8 cellular contexts compared by ENCODE assay signal in genomic region chr12:12720637-12721250, GRCh38. TPM values are rescaled to one million over a fixed set of nuclear protein-coding genes. Genes with fewer than 3 reads are reported as not detected.
DNase-seq lines count a peak whose midpoint lies in the region; ATAC-seq, FAIRE-seq and TF ChIP-seq lines count a peak whose summit lies in the region.

No MANE protein-coding gene starts in this region.

- no peak for ATAC-seq in A549
- ATAC-seq in HepG2, result no peak
- ATAC-seq in GM21717 (IDR thresholded peaks at IDR 0.05; ENCODE audit: unreplicated experiment), result no peak

- H3K36me3 ChIP-seq in HepG2 (replicated peaks in 1 of 2; ENCODE audit: control insufficient read depth in 1 of 2, insufficient read depth in 2 of 2, low read length in 2 of 2), result 0 out of 5 replicates have a peak, but pooled peaks cover 1 to 9% of the 10 kb centered on the region in 2 experiments

- H2AFZ ChIP-seq in HepG2 (ENCODE audit: low read length), result no peak overlapping the region

- peak overlapping the region; percentile 60; the same call in 1 of the 2 replicates for H3K9ac ChIP-seq in HepG2 (ENCODE audit: insufficient read depth, low read depth, low read length)

- peak in 1 of 2 experiments; percentile 62 for DNase-seq in A549 (ENCODE audit: low read depth in 1 of 2, low spot score in 1 of 2)
- DNase-seq in GM12892 (ENCODE audit: insufficient read length), result no peak
- DNase-seq in activated CD4-positive, alpha-beta memory T cell treated with anti-CD3 and anti-CD28 coated beads, Interleukin-2, amount 10 ng/mL, durations not matched to agents 7 days and 5 days, result peak; percentile 38
- DNase-seq in HepG2 (ENCODE audit: low spot score), result no peak
- DNase-seq in anterior cingulate cortex (lab: John Stamatoyannopoulos, UW), result no peak
- no peak for DNase-seq in NCI-H748 (lab: John Stamatoyannopoulos, UW; ENCODE audit: unreplicated experiment)
- no peak for DNase-seq in stimulated activated naive CD4-positive, alpha-beta T cell treated with Interleukin-2 at 50 U/mL for 16 hours (lab: John Stamatoyannopoulos, UW)

- no TSS peak for BruUV-seq in HepG2 (replicated peaks; lab: Mats Ljungman, UMichigan)

- POLR2A ChIA-PET in A549 (lab: Yijun Ruan, JAX), result no interaction called here
- POLR2A ChIA-PET in activated CD4-positive, alpha-beta memory T cell treated with anti-CD3 and anti-CD28 coated beads, Interleukin-2, amount 10 ng/mL, durations not matched to agents 7 days and 5 days (lab: Charles Lee), result interaction anchor here (0.6 to 20.9 kb wide), 18 partner anchors 6 to 736 kb away, joined by 3 to 886 read pairs (median 22); partner anchors contain the start of genes BORCS5, CDKN1B, DUSP16 and GPR19
- POLR2A ChIA-PET in HepG2 (lab: Yijun Ruan, JAX), result interaction anchor here (0.7 kb wide), 1 partner anchor 16 kb away, joined by 3 read pairs; no protein-coding TSS in a partner anchor

- H3K4me3 ChIP-seq in A549, result peak overlapping the region; percentile 87; the same call in 2 of the 3 replicates
- H3K4me3 ChIP-seq in HepG2 (replicated peaks in 1 of 3; ENCODE audit: insufficient read depth in 1 of 3, low read depth in 2 of 3, low read length in 3 of 3), result peak overlapping the region; percentile 29 to 96 (median 37); a peak in 4 of 6 replicates

- H3K4me2 ChIP-seq in A549, result peak overlapping the region; percentile 99
- peak overlapping the region; percentile 89 for H3K4me2 ChIP-seq in HepG2 (ENCODE audit: low read depth, low read length)

- CTCF ChIA-PET in A549 (lab: Yijun Ruan, JAX) (no interaction called here), HepG2 (lab: Yijun Ruan, JAX; ENCODE audit: low intra/inter-chr PET ratio, low total read pairs) (no interaction called here)
- CTCF ChIA-PET in activated CD4-positive, alpha-beta memory T cell treated with anti-CD3 and anti-CD28 coated beads, Interleukin-2, amount 10 ng/mL, durations not matched to agents 7 days and 5 days (lab: Charles Lee), result interaction anchor here (0.9 to 6.9 kb wide), 4 partner anchors 16 to 362 kb away, joined by 3 to 50 read pairs (median 5); no protein-coding TSS in a partner anchor

- 6% methylated on average over 6 of the region's 6 CpGs for WGBS in A549 (ENCODE audit: missing lambda C conversion rate)
- 34% methylated on average over 6 of the region's 6 CpGs for WGBS in HepG2 (ENCODE audit: low lambda C conversion rate)

- FAIRE-seq in A549 (lab: Jason Lieb, UNC) (no peak), GM12892 (lab: Jason Lieb, UNC) (peak; percentile 66), HepG2 (lab: Jason Lieb, UNC) (no peak)

- peak overlapping the region; percentile 97 for H3K4me3 Mint-ChIP-seq in activated CD4-positive, alpha-beta memory T cell treated with anti-CD3 and anti-CD28 coated beads, Interleukin-2, amount 10 ng/mL, durations not matched to agents 7 days and 5 days

- H3K36me3 Mint-ChIP-seq in activated CD4-positive, alpha-beta memory T cell treated with anti-CD3 and anti-CD28 coated beads, Interleukin-2, amount 10 ng/mL, durations not matched to agents 7 days and 5 days (ENCODE audit: low read depth), result peaks cover 80% of the 10 kb centered on the region

- H3K27ac ChIP-seq in A549 (peak overlapping the region; percentile 84 to 96), HepG2 (ENCODE audit: extremely low read length, insufficient read depth, low read length) (peak overlapping the region; percentile 39)

- peaks cover 72% of the 10 kb centered on the region for H3K79me2 ChIP-seq in HepG2 (ENCODE audit: insufficient read depth, low read length)

- peaks cover 37% of the 10 kb centered on the region for H3K4me1 ChIP-seq in A549
- H3K4me1 ChIP-seq in HepG2 (ENCODE audit: insufficient read depth, low read length), result peaks cover 39% of the 10 kb centered on the region

- TF ChIP-seq POLR2A in A549 (IDR thresholded peaks at IDR 0.05; ENCODE audit: low read length), result no peak
- TF ChIP-seq POLR2A in GM12892 (IDR thresholded peaks at IDR 0.05; ENCODE audit: low read depth, low read length), result no peak
- TF ChIP-seq POLR2A in HepG2 (IDR thresholded peaks at IDR 0.05; ENCODE audit: insufficient read depth in 1 of 2, low read depth in 2 of 2, low read length in 2 of 2), result no peak

- peaks cover 12% of the 10 kb centered on the region for H3K4me1 Mint-ChIP-seq in activated CD4-positive, alpha-beta memory T cell treated with anti-CD3 and anti-CD28 coated beads, Interleukin-2, amount 10 ng/mL, durations not matched to agents 7 days and 5 days

- H3K9me3 ChIP-seq in A549 (no peaks in the 10 kb centered on the region), HepG2 (ENCODE audit: low read length) (no peaks in the 10 kb centered on the region)

- in situ Hi-C loops in HepG2 (cut with HindIII; ENCODE audit: extremely low pct_ligation_motif_present, low pct_unique_long_range_greater_than_20kb), result loop anchor here (25.0 kb wide), 1 partner anchor 633 kb away; no protein-coding TSS in a partner anchor

- no peak for TF ChIP-seq RAD21 in A549 (conservative IDR thresholded peaks at IDR 0.05 in 1 of 2, IDR thresholded peaks at IDR 0.05 in 1 of 2)
- TF ChIP-seq RAD21 in HepG2 (CRISPR knock-in tag; IDR thresholded peaks at IDR 0.05), result no peak

- intact Hi-C loops in HepG2 (cut with micrococcal nuclease; ENCODE audit: unreplicated experiment), result no loop called here

- peak overlapping the region; percentile 99 for H3K27ac Mint-ChIP-seq in activated CD4-positive, alpha-beta memory T cell treated with anti-CD3 and anti-CD28 coated beads, Interleukin-2, amount 10 ng/mL, durations not matched to agents 7 days and 5 days

- H4K20me1 ChIP-seq in HepG2 (ENCODE audit: insufficient read depth, low read length), result peaks cover 15% of the 10 kb centered on the region; the same call in 1 of the 2 replicates

- H3K9me3 Mint-ChIP-seq in activated CD4-positive, alpha-beta memory T cell treated with anti-CD3 and anti-CD28 coated beads, Interleukin-2, amount 10 ng/mL, durations not matched to agents 7 days and 5 days, result no peaks in the 10 kb centered on the region

- no peaks in the 10 kb centered on the region; a peak in 1 of 5 replicates for H3K27me3 ChIP-seq in HepG2 (ENCODE audit: control insufficient read depth in 1 of 2, insufficient read depth in 2 of 2, low read length in 2 of 2)

- no peak for TF ChIP-seq CTCF in A549 (IDR thresholded peaks at IDR 0.05)
- no peak for TF ChIP-seq CTCF in HepG2 (CRISPR knock-in tag; IDR thresholded peaks at IDR 0.05)

- TF ChIP-seq EP300 in A549 (IDR thresholded peaks at IDR 0.05), result no peak
- no peak for TF ChIP-seq EP300 in HepG2 (IDR thresholded peaks at IDR 0.05; ENCODE audit: low read depth in 2 of 2, low read length in 2 of 2)
- TF ChIP-seq EP300 in HepG2 (CRISPR knock-in tag; IDR thresholded peaks at IDR 0.05; ENCODE audit: borderline replicate concordance), result no peak

- H3K27me3 Mint-ChIP-seq in activated CD4-positive, alpha-beta memory T cell treated with anti-CD3 and anti-CD28 coated beads, Interleukin-2, amount 10 ng/mL, durations not matched to agents 7 days and 5 days, result no peaks in the 10 kb centered on the region

RNA-seq across cellular contexts. Expression of gene CDKN1B, which starts 3.6 kb away (rescaled TPM):
- 20.4 and 26.8 TPM in 2 replicates for polyA plus RNA-seq in A549 (2011; rRNA removed)
- 8.1 and 9.7 TPM in 2 replicates for polyA plus RNA-seq in A549 (2012; cell fraction: cytosol; rRNA removed)
- polyA plus RNA-seq in A549 (2012; cell fraction: nucleus; rRNA removed), result 7.2 and 7.8 TPM in 2 replicates
- 18.0 to 20.5 TPM (median 20.3 TPM) in 3 replicates for polyA plus RNA-seq in A549 (2017; fragmentation: RNase III; extraction: RNeasy Plus Mini Kit Qiagen cat#74134 plus additional on column Dnase treatment)
- 7.8 and 11.8 TPM in 2 replicates for polyA minus RNA-seq in A549 (2011; rRNA and poly(A)+ RNA removed)
- 15.1 TPM for polyA plus RNA-seq in GM12892 (2012; ENCODE audit: missing spikeins)
- total RNA-seq in activated CD4-positive, alpha-beta memory T cell treated with anti-CD3 and anti-CD28 coated beads, Interleukin-2, amount 10 ng/mL, durations not matched to agents 7 days and 5 days, result 100 to 1,000 TPM; 164 to 166 TPM
- 37.2 and 39.6 TPM in 2 replicates for total RNA-seq in HepG2 (2016; rRNA removed; fragmentation: Illumina TruSeq; extraction: Trizol)
- total RNA-seq in HepG2 (2016; cell fraction: cytosol; rRNA removed; fragmentation: Illumina TruSeq; extraction: Trizol; ENCODE audit: low read depth), result 7.8 TPM in 2 replicates
- total RNA-seq in HepG2 (2016; cell fraction: insoluble cytoplasmic fraction; rRNA removed; fragmentation: Illumina TruSeq; extraction: Trizol), result 39.5 and 39.9 TPM in 2 replicates
- 22.3 and 22.5 TPM in 2 replicates for total RNA-seq in HepG2 (2016; cell fraction: membrane; rRNA removed; fragmentation: Illumina TruSeq; extraction: Trizol)
- total RNA-seq in HepG2 (2016; cell fraction: nucleus; rRNA removed; fragmentation: Illumina TruSeq; extraction: Trizol), result 31.7 and 35.6 TPM in 2 replicates
- 18.8 and 20.1 TPM in 2 replicates for polyA plus RNA-seq in HepG2 (2011; rRNA removed)
- polyA plus RNA-seq in HepG2 (2011; cell fraction: cytosol; rRNA removed), result 14.5 and 17.0 TPM in 2 replicates
- 9.6 and 9.9 TPM in 2 replicates for polyA plus RNA-seq in HepG2 (2011; cell fraction: nucleus; rRNA removed)
- 30.9 and 36.9 TPM in 2 replicates for polyA plus RNA-seq in HepG2 (2012)
- 3.1 TPM in 2 replicates for polyA plus RNA-seq in HepG2 (2016; cell fraction: cytosol; fragmentation: Illumina TruSeq; extraction: Trizol; ENCODE audit: low read depth)
- polyA plus RNA-seq in HepG2 (2016; cell fraction: insoluble cytoplasmic fraction; fragmentation: Illumina TruSeq; extraction: Trizol; ENCODE audit: low read depth), result 48.4 and 51.0 TPM in 2 replicates
- 11.6 TPM in 2 replicates for polyA plus RNA-seq in HepG2 (2016; cell fraction: membrane; fragmentation: Illumina TruSeq; extraction: Trizol; ENCODE audit: low read depth)
- polyA plus RNA-seq in HepG2 (2016; cell fraction: nucleus; fragmentation: Illumina TruSeq; extraction: Trizol; ENCODE audit: insufficient read depth, low read depth), result 40.3 and 40.5 TPM in 2 replicates
- polyA minus RNA-seq in HepG2 (2011; rRNA and poly(A)+ RNA removed; ENCODE audit: low replicate concordance), result 10.2 and 11.3 TPM in 2 replicates
- 18.2 and 23.5 TPM in 2 replicates for polyA minus RNA-seq in HepG2 (2011; cell fraction: cytosol; rRNA and poly(A)+ RNA removed)
- polyA minus RNA-seq in HepG2 (2011; cell fraction: nucleus; rRNA and poly(A)+ RNA removed), result 27.1 and 37.2 TPM in 2 replicates

RNA-seq across cellular contexts. Expression of gene GPR19, which starts 24.8 kb away (rescaled TPM):
- polyA plus RNA-seq in A549 (2011; rRNA removed) (2.6 and 2.7 TPM in 2 replicates), A549 (2017; fragmentation: RNase III; extraction: RNeasy Plus Mini Kit Qiagen cat#74134 plus additional on column Dnase treatment) (1.8 to 2.6 TPM (median 1.9 TPM) in 3 replicates), HepG2 (2011; rRNA removed) (1.5 and 2.0 TPM in 2 replicates)
- polyA plus RNA-seq in A549 (2012; cell fraction: cytosol; rRNA removed), result 1.5 and 2.2 TPM in 2 replicates
- 2.6 and 2.8 TPM in 2 replicates for polyA plus RNA-seq in A549 (2012; cell fraction: nucleus; rRNA removed)
- 2.3 and 3.7 TPM in 2 replicates for polyA minus RNA-seq in A549 (2011; rRNA and poly(A)+ RNA removed)
- polyA plus RNA-seq in GM12892 (2012; ENCODE audit: missing spikeins), result 1.3 TPM
- total RNA-seq in activated CD4-positive, alpha-beta memory T cell treated with anti-CD3 and anti-CD28 coated beads, Interleukin-2, amount 10 ng/mL, durations not matched to agents 7 days and 5 days, result 10 to 100 TPM; 18.6 to 20.1 TPM
- total RNA-seq in HepG2 (2016; rRNA removed; fragmentation: Illumina TruSeq; extraction: Trizol), result 1.2 and 1.4 TPM in 2 replicates
- total RNA-seq in HepG2 (2016; cell fraction: cytosol; rRNA removed; fragmentation: Illumina TruSeq; extraction: Trizol; ENCODE audit: low read depth), result 1.2 TPM in 1 of 2 replicates, not detected in the other
- 1.3 TPM in 2 replicates for total RNA-seq in HepG2 (2016; cell fraction: insoluble cytoplasmic fraction; rRNA removed; fragmentation: Illumina TruSeq; extraction: Trizol)
- 1.00 and 1.5 TPM in 2 replicates for total RNA-seq in HepG2 (2016; cell fraction: membrane; rRNA removed; fragmentation: Illumina TruSeq; extraction: Trizol)
- 0.99 and 1.4 TPM in 2 replicates for total RNA-seq in HepG2 (2016; cell fraction: nucleus; rRNA removed; fragmentation: Illumina TruSeq; extraction: Trizol)
- polyA plus RNA-seq in HepG2 (2011; cell fraction: cytosol; rRNA removed), result 0.97 and 1.0 TPM in 2 replicates
- 4.7 and 5.3 TPM in 2 replicates for polyA plus RNA-seq in HepG2 (2011; cell fraction: nucleus; rRNA removed)
- polyA plus RNA-seq in HepG2 (2012), result 0.60 and 2.4 TPM in 2 replicates
- 0.41 and 0.74 TPM in 2 replicates for polyA plus RNA-seq in HepG2 (2016; cell fraction: cytosol; fragmentation: Illumina TruSeq; extraction: Trizol; ENCODE audit: low read depth)
- 0.99 and 1.1 TPM in 2 replicates for polyA plus RNA-seq in HepG2 (2016; cell fraction: insoluble cytoplasmic fraction; fragmentation: Illumina TruSeq; extraction: Trizol; ENCODE audit: low read depth)
- polyA plus RNA-seq in HepG2 (2016; cell fraction: membrane; fragmentation: Illumina TruSeq; extraction: Trizol; ENCODE audit: low read depth), result 1.0 and 1.8 TPM in 2 replicates
- polyA plus RNA-seq in HepG2 (2016; cell fraction: nucleus; fragmentation: Illumina TruSeq; extraction: Trizol; ENCODE audit: insufficient read depth, low read depth), result 4.4 and 4.9 TPM in 2 replicates
- polyA minus RNA-seq in HepG2 (2011; rRNA and poly(A)+ RNA removed; ENCODE audit: low replicate concordance), result 1.8 TPM in 1 of 2 replicates, not detected in the other
- polyA minus RNA-seq in HepG2 (2011; cell fraction: cytosol; rRNA and poly(A)+ RNA removed), result 0.69 TPM in 1 of 2 replicates, not detected in the other
- 1.9 and 2.9 TPM in 2 replicates for polyA minus RNA-seq in HepG2 (2011; cell fraction: nucleus; rRNA and poly(A)+ RNA removed)
